ENCODE assay signal across 8 cellular contexts in the genomic region with DNA sequence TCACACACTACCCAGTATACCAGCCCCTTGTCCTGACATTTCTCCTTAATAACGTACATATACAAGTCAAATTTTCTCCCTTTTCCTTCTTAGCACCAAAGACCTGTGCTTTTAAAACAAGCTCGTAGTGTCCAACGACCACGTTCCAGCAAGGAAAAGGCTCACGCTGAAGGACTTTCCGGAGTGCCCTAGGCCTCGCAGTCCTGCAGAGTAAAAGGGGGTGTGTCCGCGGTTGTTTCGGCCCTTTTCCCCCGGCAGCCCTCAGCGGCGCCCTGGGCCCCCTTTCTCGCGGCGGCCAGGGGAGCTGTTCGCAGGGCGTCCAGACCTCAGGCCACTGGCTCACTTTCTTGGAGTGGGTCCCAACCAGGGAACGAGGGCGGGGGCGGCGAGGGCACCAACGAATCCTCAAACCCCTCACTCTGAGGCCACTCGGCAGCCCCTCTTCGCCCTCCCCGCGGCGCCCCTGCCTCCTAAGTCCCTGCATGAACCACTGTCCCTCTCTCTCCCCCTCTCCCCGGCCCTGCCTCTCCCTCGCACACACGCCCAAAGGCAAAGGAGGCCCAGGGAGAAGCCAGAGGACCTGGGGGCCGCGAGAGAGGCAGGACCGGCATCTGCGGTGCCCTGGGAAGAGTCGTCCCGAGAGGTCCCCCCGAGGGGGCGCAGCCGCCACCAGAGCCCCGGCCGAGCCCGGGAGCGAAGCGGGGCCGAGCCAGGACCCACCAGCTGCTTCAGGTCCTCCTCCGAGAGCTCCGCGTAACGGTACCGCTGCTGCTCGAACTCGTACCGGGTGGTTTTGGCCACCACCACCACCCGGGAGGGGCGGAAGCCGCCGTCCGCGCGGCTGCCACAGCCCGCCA. TPM values are rescaled to one million over a fixed set of nuclear protein-coding genes. Genes with fewer than 3 reads are reported as not detected.
DNase-seq lines count a peak whose midpoint lies in the region; ATAC-seq and TF ChIP-seq lines count a peak whose summit lies in the region.

No MANE protein-coding gene starts in this region.

- H3K9me3 ChIP-seq in CD4-positive, alpha-beta T cell (ENCODE audit: control insufficient read depth, low read length): no peaks in the 10 kb centered on the region
- no peaks in the 10 kb centered on the region for H3K9me3 ChIP-seq in OCI-LY7 (ENCODE audit: low read length)

- no peaks in the 10 kb centered on the region; the same call in 1 of the 2 replicates for H4K20me1 ChIP-seq in OCI-LY7 (ENCODE audit: insufficient read depth, low read length)

- no peaks in the 10 kb centered on the region for H3K27me3 Mint-ChIP-seq in CD4-positive, alpha-beta T cell
- no peaks in the 10 kb centered on the region for H3K27me3 Mint-ChIP-seq in naive thymus-derived CD8-positive, alpha-beta T cell

- BruUV-seq in OCI-LY7 (replicated peaks; lab: Mats Ljungman, UMichigan): no TSS peak

- H3K9me2 ChIP-seq in OCI-LY7 (ENCODE audit: insufficient read depth, low read length): no peaks in the 10 kb centered on the region

- peaks cover 52% of the 10 kb centered on the region for H3K79me2 ChIP-seq in OCI-LY7 (ENCODE audit: insufficient read depth, low read depth, low read length)

- CTCF ChIA-PET in CD4-positive, alpha-beta T cell (lab: Charles Lee): interaction anchor here (0.6 to 2.5 kb wide), 23 partner anchors 10 to 1311 kb away, joined by 3 to 23 read pairs (median 4); partner anchors contain the start of genes LMBRD2 and SKP2
- CTCF ChIA-PET in OCI-LY7 (lab: Charles Lee; ENCODE audit: unreplicated experiment): interaction anchor here (0.6 to 2.6 kb wide), 7 partner anchors 11 to 356 kb away, joined by 3 to 7 read pairs (median 3); no protein-coding TSS in a partner anchor

- H3K36me3 Mint-ChIP-seq in CD4-positive, alpha-beta T cell (ENCODE audit: low read depth): peaks cover 4% of the 10 kb centered on the region
- no peaks in the 10 kb centered on the region for H3K36me3 Mint-ChIP-seq in naive thymus-derived CD8-positive, alpha-beta T cell

- no peaks in the 10 kb centered on the region for H3K27me3 ChIP-seq in CD4-positive, alpha-beta T cell (ENCODE audit: control insufficient read depth, insufficient read depth, low read length)

- peak in 8 of 10 experiments; percentile 1 to 48 (median 12) for DNase-seq in CD4-positive, alpha-beta T cell
- peak; percentile 68 for DNase-seq in OCI-LY7 (ENCODE audit: low spot score)
- DNase-seq in activated T-helper 9 cell treated with anti-CD3 and anti-CD28 coated beads, Interleukin-2, amount 50 U/mL, for 16 hours (ENCODE audit: low read depth): peak; percentile 14
- peak; percentile 59 for DNase-seq in fibroblast of the aortic adventitia (ENCODE audit: low read depth)
- peak in 5 of 10 donors; percentile 4 to 40 (median 24) for DNase-seq in naive thymus-derived CD8-positive, alpha-beta T cell
- peak in 44 of 49 donors; percentile 23 to 85 (median 62) for DNase-seq in substantia nigra (lab: John Stamatoyannopoulos, UW)

- no peak for ATAC-seq in CD4-positive, alpha-beta T cell (ENCODE audit: poor library complexity)
- peak; percentile 37 for ATAC-seq in GM19395 (IDR thresholded peaks at IDR 0.05; ENCODE audit: unreplicated experiment)
- ATAC-seq in HG03460 (IDR thresholded peaks at IDR 0.05; ENCODE audit: unreplicated experiment): peak; percentile 28
- peak in 1 of 2 donors; percentile 4 for ATAC-seq in naive thymus-derived CD8-positive, alpha-beta T cell

- H3K27ac ChIP-seq in CD4-positive, alpha-beta T cell (ENCODE audit: low read depth, low read length): peak overlapping the region; percentile 85
- H3K27ac ChIP-seq in OCI-LY7 (ENCODE audit: low read depth, low read length, poor library complexity, severe bottlenecking): peak overlapping the region; percentile 85
- H3K27ac ChIP-seq in substantia nigra (ENCODE audit: low read depth, low read length, poor library complexity, severe bottlenecking): peak overlapping the region; percentile 92

- H3K36me3 ChIP-seq in OCI-LY7 (ENCODE audit: insufficient read depth, low read length): peaks cover 4% of the 10 kb centered on the region; the same call in 1 of the 2 replicates

- no peak for TF ChIP-seq CTCF in CD4-positive, alpha-beta T cell (IDR thresholded peaks at IDR 0.05)
- peak; percentile 25 for TF ChIP-seq CTCF in OCI-LY7 (conservative IDR thresholded peaks at IDR 0.05; ENCODE audit: low read length)
- TF ChIP-seq CTCF in fibroblast of the aortic adventitia (IDR thresholded peaks at IDR 0.05; ENCODE audit: insufficient read depth, low read length): no peak

- H3K27ac Mint-ChIP-seq in CD4-positive, alpha-beta T cell: peak overlapping the region; percentile 85
- H3K27ac Mint-ChIP-seq in naive thymus-derived CD8-positive, alpha-beta T cell: peak overlapping the region; percentile 33 to 93 (median 88)

- no peaks in the 10 kb centered on the region for H3K9me3 Mint-ChIP-seq in CD4-positive, alpha-beta T cell
- H3K9me3 Mint-ChIP-seq in naive thymus-derived CD8-positive, alpha-beta T cell: no peaks in the 10 kb centered on the region

- POLR2A ChIA-PET in CD4-positive, alpha-beta T cell (lab: Charles Lee): interaction anchor here (0.7 to 3.8 kb wide), 16 partner anchors 9 to 1326 kb away, joined by 3 to 49 read pairs (median 6); partner anchors contain the start of genes BRIX1, CPLANE1, DNAJC21 and LMBRD2
- POLR2A ChIA-PET in OCI-LY7 (lab: Charles Lee): interaction anchor here (0.6 to 3.2 kb wide), 7 partner anchors 11 to 153 kb away, joined by 3 to 21 read pairs (median 4); partner anchors contain the start of gene RANBP3L
- POLR2A ChIA-PET in naive thymus-derived CD8-positive, alpha-beta T cell (lab: Charles Lee): interaction anchor here (0.6 to 3.2 kb wide), 11 partner anchors 13 to 1325 kb away, joined by 3 to 41 read pairs (median 4); partner anchors contain the start of genes BRIX1, DNAJC21, LMBRD2 and NIPBL

- H3K4me1 ChIP-seq in OCI-LY7 (ENCODE audit: insufficient read depth, low read length, poor library complexity, severe bottlenecking): peaks cover 56% of the 10 kb centered on the region

- peak overlapping the region; percentile 82 for H3K4me2 ChIP-seq in OCI-LY7 (ENCODE audit: low read length)

- H2AFZ ChIP-seq in OCI-LY7 (ENCODE audit: low read length): peak overlapping the region; percentile 21; the same call in 1 of the 2 replicates

- peak overlapping the region; percentile 84 for H3K4me3 ChIP-seq in OCI-LY7 (ENCODE audit: low read depth, low read length, poor library complexity, severe bottlenecking)
- peak overlapping the region; percentile 82 for H3K4me3 ChIP-seq in fibroblast of the aortic adventitia (ENCODE audit: low read depth, low read length)

- H3K4me1 Mint-ChIP-seq in CD4-positive, alpha-beta T cell (ENCODE audit: low read depth): peaks cover 61% of the 10 kb centered on the region
- peaks cover 28 to 62% (median 51%) of the 10 kb centered on the region in 4 donors for H3K4me1 Mint-ChIP-seq in naive thymus-derived CD8-positive, alpha-beta T cell

- intact Hi-C loops in CD4-positive, alpha-beta T cell (cut with DNase I, micrococcal nuclease): loop anchor here (2.0 to 10.0 kb wide), 7 partner anchors 88 to 1404 kb away; partner anchors contain the start of genes DNAJC21 (in 2 of the 2), IL7R (in 1 of the 2), NIPBL (in 1 of the 2) and NUP155 (in 1 of the 2)
- intact Hi-C loops in OCI-LY7 (cut with micrococcal nuclease; ENCODE audit: unreplicated experiment): loop anchor here (1.0 to 5.0 kb wide), 4 partner anchors 62 to 1314 kb away; partner anchors contain the start of genes DNAJC21 and SKP2

- peak overlapping the region; percentile 85 for H3K4me3 Mint-ChIP-seq in CD4-positive, alpha-beta T cell
- H3K4me3 Mint-ChIP-seq in naive thymus-derived CD8-positive, alpha-beta T cell: peak overlapping the region; percentile 68 to 90 (median 86)

RNA-seq across cellular contexts. Expression of gene NADK2, which starts 0.7 kb away (rescaled TPM):
- 10 to 100 TPM; 12.5 to 13.3 TPM for total RNA-seq in CD4-positive, alpha-beta T cell
- 21.2 and 23.8 TPM in 2 replicates for total RNA-seq in OCI-LY7 (2014; rRNA removed; shearing (Covaris generic))
- total RNA-seq in OCI-LY7 (2022) (37.5 and 38.6 TPM in 2 replicates), fibroblast of the aortic adventitia (ENCODE audit: low replicate concordance) (29.7 and 109 TPM in 2 replicates)
- total RNA-seq in naive thymus-derived CD8-positive, alpha-beta T cell: 10 to 100 TPM; 14.6 to 15.7 TPM
- polyA plus RNA-seq in naive thymus-derived CD8-positive, alpha-beta T cell: 1 to 10 TPM; 4.7 to 9.8 (median 5.4) TPM
